Comparison of ENCODE assay signal across 29 cellular contexts in genomic region chr5:33885679-33886078, GRCh38. TPM values are rescaled to one million over a fixed set of nuclear protein-coding genes. Genes with fewer than 3 reads are reported as not detected.
"Had no signal": no experiment of that assay in that cellular context is flagged by ENCODE, and none has a peak within 500 bp of the region (broad histone marks: within the 10 kb centered on the region; RNA-seq: fewer than 3 reads in every experiment).

No MANE protein-coding gene starts in this region.

- FAIRE-seq: colon had no signal

- H3K4me1 ChIP-seq: breast epithelium, foreskin keratinocyte, gastrocnemius medialis had no signal

- H3K36me3 ChIP-seq: adrenal gland, ascending aorta, breast epithelium, gastrocnemius medialis had no signal

- H3K4me3 ChIP-seq: adrenal gland, ascending aorta, esophagus muscularis mucosa, gastrocnemius medialis had no signal

- DNase-seq: activated CD4-positive, alpha-beta memory T cell treated with anti-CD3 and anti-CD28 coated beads for 36 hours; activated CD4-positive, alpha-beta T cell treated with anti-CD3 and anti-CD28 coated beads for 36 hours; activated CD4-positive, alpha-beta T cell treated with anti-CD3 and anti-CD28 coated beads, Interleukin-2, amount 10 ng/mL, durations not matched to agents 24 days and 14 days; activated CD4-positive, CD25-positive, alpha-beta regulatory T cell; activated CD4-positive, CD25-positive, alpha-beta regulatory T cell treated with anti-CD3 and anti-CD28 coated beads, Interleukin-2, amount 50 U/mL, for 72 hours; activated CD8-positive, alpha-beta memory T cell treated with anti-CD3 and anti-CD28 coated beads, Interleukin-2, amount 10 ng/mL, durations not matched to agents 7 days and 5 days; activated CD8-positive, alpha-beta memory T cell treated with anti-CD3 and anti-CD28 coated beads, Interleukin-2, amount 50 U/mL, for 4 hours; activated CD8-positive, alpha-beta T cell treated with anti-CD3 and anti-CD28 coated beads, Interleukin-2, amount 10 ng/mL, durations not matched to agents 7 days and 5 days; activated effector memory CD4-positive, alpha-beta T cell treated with anti-CD3 and anti-CD28 coated beads, Interleukin-2, amount 50 U/mL, for 16 hours; activated naive CD4-positive, alpha-beta T cell treated with anti-CD3 and anti-CD28 coated beads for 36 hours; activated naive CD8-positive, alpha-beta T cell treated with anti-CD3 and anti-CD28 coated beads for 36 hours; activated naive CD8-positive, alpha-beta T cell treated with anti-CD3 and anti-CD28 coated beads, Interleukin-2, amount 50 U/mL, for 24 hours; activated T-cell treated with anti-CD3 and anti-CD28 coated beads, Interleukin-2, amount 50 U/mL, for 1 hour; activated T-cell treated with anti-CD3 and anti-CD28 coated beads, Interleukin-2, amount 50 U/mL, for 48 hours; adrenal gland; amygdala; cortex of kidney; dermis blood vessel endothelial cell; effector CD4-positive, alpha-beta T cell; effector memory CD8-positive, alpha-beta T cell; erythroblast; foreskin keratinocyte; gastrocnemius medialis; glutamatergic neuron; T-helper 2 cell had no signal

- H3K9me3 ChIP-seq: adrenal gland, ascending aorta, breast epithelium, esophagus muscularis mucosa, gastrocnemius medialis had no signal

- H3K27ac ChIP-seq: adrenal gland, ascending aorta, esophagus muscularis mucosa, foreskin keratinocyte, gastrocnemius medialis had no signal

- H3K27me3 ChIP-seq: adrenal gland, ascending aorta, breast epithelium, esophagus muscularis mucosa had no signal

RNA-seq across cellular contexts. Expression of gene RXFP3, which starts 50.5 kb away (rescaled TPM):
- polyA plus RNA-seq: foreskin keratinocyte had no signal
